38 cellular contexts compared by ENCODE assay signal in genomic region chr10:70303731-70304130, GRCh38. TPM values are rescaled to one million over a fixed set of nuclear protein-coding genes. Genes with fewer than 3 reads are reported as not detected.
"Had no signal": no experiment of that assay in that cellular context is flagged by ENCODE, and none has a peak within 500 bp of the region (broad histone marks: within the 10 kb centered on the region; RNA-seq: fewer than 3 reads in every experiment).

No MANE protein-coding gene starts in this region.

- H3K4me1 ChIP-seq: adrenal gland, body of pancreas, colonic mucosa, esophagus squamous epithelium, gastroesophageal sphincter had no signal

- H3K27ac ChIP-seq: adrenal gland, body of pancreas, colonic mucosa, epithelial cell of prostate, esophagus squamous epithelium, gastroesophageal sphincter, WERI-Rb-1 had no signal

- ATAC-seq: activated CD4-positive, CD25-positive, alpha-beta regulatory T cell treated with anti-CD3 and anti-CD28 coated beads, Interleukin-2, amount 50 U/mL, for 24 hours; activated CD8-positive, alpha-beta memory T cell treated with anti-CD3 and anti-CD28 coated beads, Interleukin-2, amount 10 ng/mL, durations not matched to agents 7 days and 5 days; activated CD8-positive, alpha-beta T cell treated with anti-CD3 and anti-CD28 coated beads, Interleukin-2, amount 10 ng/mL, durations not matched to agents 7 days and 5 days; activated naive CD8-positive, alpha-beta T cell treated with anti-CD3 and anti-CD28 coated beads, Interleukin-2, amount 50 U/mL, for 24 hours; body of pancreas; gastroesophageal sphincter; T-cell had no signal

- H3K27me3 ChIP-seq: adrenal gland, body of pancreas, colonic mucosa, esophagus squamous epithelium, gastroesophageal sphincter had no signal

- H3K9me3 ChIP-seq: adrenal gland, body of pancreas, colonic mucosa, esophagus squamous epithelium, gastroesophageal sphincter had no signal

- H3K4me3 ChIP-seq: adrenal gland, body of pancreas, colonic mucosa, esophagus squamous epithelium, gastroesophageal sphincter had no signal

- FAIRE-seq: endometrium, endothelial cell of umbilical vein had no signal

- H3K36me3 ChIP-seq: adrenal gland, colonic mucosa, esophagus squamous epithelium had no signal

- DNase-seq: activated B cell treated with CpG ODN at 0.5 μM for 24 hours; activated CD4-positive, alpha-beta T cell treated with anti-CD3 and anti-CD28 coated beads for 48 hours; activated CD4-positive, alpha-beta T cell treated with anti-CD3 and anti-CD28 coated beads, Interleukin-2, amount 50 U/mL, for 1 hour; activated CD4-positive, alpha-beta T cell treated with anti-CD3 and anti-CD28 coated beads, Interleukin-2, amount 50 U/mL, for 48 hours; activated CD8-positive, alpha-beta memory T cell treated with anti-CD3 and anti-CD28 coated beads, Interleukin-2, amount 10 ng/mL, durations not matched to agents 7 days and 5 days; activated CD8-positive, alpha-beta memory T cell treated with anti-CD3 and anti-CD28 coated beads, Interleukin-2, amount 50 U/mL, for 4 hours; activated CD8-positive, alpha-beta T cell treated with anti-CD3 and anti-CD28 coated beads, Interleukin-2, amount 10 ng/mL, durations not matched to agents 7 days and 5 days; activated effector memory CD4-positive, alpha-beta T cell treated with anti-CD3 and anti-CD28 coated beads, Interleukin-2, amount 50 U/mL, for 16 hours; activated naive CD4-positive, alpha-beta T cell treated with anti-CD3 and anti-CD28 coated beads for 36 hours; activated naive CD8-positive, alpha-beta T cell treated with anti-CD3 and anti-CD28 coated beads for 36 hours; activated naive CD8-positive, alpha-beta T cell treated with anti-CD3 and anti-CD28 coated beads, Interleukin-2, amount 50 U/mL, for 24 hours; activated T-cell treated with anti-CD3 and anti-CD28 coated beads, Interleukin-2, amount 50 U/mL, for 1 hour; activated T-cell treated with anti-CD3 and anti-CD28 coated beads, Interleukin-2, amount 50 U/mL, for 48 hours; adrenal gland; amygdala; body of pancreas; caudate nucleus; cerebellar nuclear complex; colonic mucosa; effector CD8-positive, alpha-beta T cell; esophagus squamous epithelium; foreskin melanocyte; T-cell; T1000; WERI-Rb-1 had no signal

RNA-seq across cellular contexts. Expression of gene NPFFR1, which starts 19.9 kb away (rescaled TPM):
- total RNA-seq: activated B cell treated with CpG ODN at 0.5 μM for 24 hours; activated CD8-positive, alpha-beta memory T cell treated with anti-CD3 and anti-CD28 coated beads for 36 hours; activated CD8-positive, alpha-beta memory T cell treated with anti-CD3 and anti-CD28 coated beads, Interleukin-2, amount 10 ng/mL, durations not matched to agents 7 days and 5 days; activated CD8-positive, alpha-beta T cell treated with anti-CD3 and anti-CD28 coated beads, Interleukin-2, amount 10 ng/mL, durations not matched to agents 7 days and 5 days; activated naive CD4-positive, alpha-beta T cell treated with anti-CD3 and anti-CD28 coated beads for 36 hours; activated naive CD8-positive, alpha-beta T cell treated with anti-CD3 and anti-CD28 coated beads for 36 hours; activated T-helper 1 cell treated with anti-CD3 and anti-CD28 coated beads, Interleukin-12 subunit alpha, Interleukin-12 subunit beta, Interleukin-2, Interleukin-4 antibody, amounts not matched to agents 30 ng/mL and 10 ng/mL and 1 ng/mL, durations not matched to agents 14 hours and 24 hours and 36 hours; activated T-helper 2 cell treated with anti-CD3 and anti-CD28 coated beads, Interferon-gamma antibody, Interleukin-2, Interleukin-4, amounts not matched to agents 10 μg/mL and 5 μg/mL and 100 μg/mL, durations not matched to agents 14 hours and 24 hours and 36 hours; body of pancreas; dermis microvascular lymphatic vessel endothelial cell; endothelial cell of umbilical vein; fibroblast of lung; fibroblast of villous mesenchyme; glomerular endothelial cell; T-cell; T-helper 2 cell treated with Interferon-gamma antibody and Interleukin-4, amounts not matched to agents 100 ng/mL and 5 ng/mL, for 36 hours had no signal
- polyA plus RNA-seq: endothelial cell of umbilical vein, fibroblast of lung had no signal
